Comparison of ENCODE assay signal across 8 cellular contexts in genomic region chr19:46787331-46788100, GRCh38. TPM values are rescaled to one million over a fixed set of nuclear protein-coding genes. Genes with fewer than 3 reads are reported as not detected.
DNase-seq lines count a peak whose midpoint lies in the region; ATAC-seq and TF ChIP-seq lines count a peak whose summit lies in the region.

No MANE protein-coding gene starts in this region.

- no peak overlapping the region for H2AFZ ChIP-seq in SU-DHL-6 (ENCODE audit: low read depth, low read length, severe bottlenecking)

- H3K36me3 Mint-ChIP-seq in brain (peaks cover 21% of the 10 kb centered on the region), immature natural killer cell (peaks cover 0 to 5% (median 4%) of the 10 kb centered on the region in 3 donors)

- H3K9me3 ChIP-seq in SU-DHL-6 (ENCODE audit: insufficient read depth, low read length) (no peaks in the 10 kb centered on the region), spleen (no peaks in the 10 kb centered on the region)

- DNase-seq in HT1080 (ENCODE audit: low read depth), result peak; percentile 60
- peak; percentile 20 to 34 (median 27) for DNase-seq in immature natural killer cell
- peak; percentile 88 for DNase-seq in spleen
- no peak for DNase-seq in hippocampal formation (lab: John Stamatoyannopoulos, UW)

- H3K27ac ChIP-seq in C4-2B (peak overlapping the region; percentile 99), SU-DHL-6 (ENCODE audit: low read depth, low read length) (peak overlapping the region; percentile 94), spleen (peak overlapping the region; percentile 15 to 94 (median 84))

- H3K4me2 ChIP-seq in SU-DHL-6 (ENCODE audit: low read depth, low read length, poor library complexity, severe bottlenecking), result peak overlapping the region; percentile 66

- H3K4me3 Mint-ChIP-seq in brain (peak overlapping the region; percentile 85 to 95 (median 94)), immature natural killer cell (peak overlapping the region; percentile 87 to 96 (median 92))

- H3K27me3 ChIP-seq in SU-DHL-6 (ENCODE audit: low read length) (no peaks in the 10 kb centered on the region), spleen (replicated peaks in 1 of 7) (no peaks in the 10 kb centered on the region)

- peak overlapping the region; percentile 95 for H3K9ac ChIP-seq in SU-DHL-6 (ENCODE audit: low read length)

- WGBS in spleen, 5 donors, result 0 to 3% (median 1%) methylated on average over 19 to 74 of the region's 74 CpGs

- peaks cover 58% of the 10 kb centered on the region for H3K79me2 ChIP-seq in SU-DHL-6 (ENCODE audit: insufficient read depth, low read length)

- H3K36me3 ChIP-seq in SU-DHL-6 (ENCODE audit: low read length) (peaks cover 10% of the 10 kb centered on the region; the same call in 1 of the 2 replicates), spleen (peaks cover 0 to 17% (median 9%) of the 10 kb centered on the region in 6 donors)

- no peak for TF ChIP-seq CTCF in C4-2B (conservative IDR thresholded peaks at IDR 0.05)
- no peak for TF ChIP-seq CTCF in SU-DHL-6 (IDR thresholded peaks at IDR 0.05; ENCODE audit: insufficient read depth, low read length, poor library complexity, severe bottlenecking)
- peak in 1 of 2 experiments; percentile 20 for TF ChIP-seq CTCF in brain (conservative IDR thresholded peaks at IDR 0.05)
- no peak for TF ChIP-seq CTCF in spleen (IDR thresholded peaks at IDR 0.05 in 8 of 11, conservative IDR thresholded peaks at IDR 0.05 in 3 of 11)

- no peak for ATAC-seq in HG03095 (IDR thresholded peaks at IDR 0.05; ENCODE audit: unreplicated experiment)

- H3F3A ChIP-seq in SU-DHL-6 (ENCODE audit: insufficient read depth), result peaks cover 24% of the 10 kb centered on the region

- H3K4me3 ChIP-seq in SU-DHL-6 (ENCODE audit: insufficient read depth, low read length, poor library complexity, severe bottlenecking) (peak overlapping the region; percentile 97), spleen (peak overlapping the region; percentile 60 to 93 (median 80))

- intact Hi-C loops in spleen (cut with DNase I; ENCODE audit: low total_unique reads), result no loop called here

- TF ChIP-seq POLR2A in spleen (IDR thresholded peaks at IDR 0.05), result no peak

- H3K9me3 Mint-ChIP-seq in brain, result peaks cover 0 to 2% (median 0%) of the 10 kb centered on the region in 5 experiments
- H3K9me3 Mint-ChIP-seq in immature natural killer cell, result no peaks in the 10 kb centered on the region

- H3K27ac Mint-ChIP-seq in brain, result peak overlapping the region; percentile 78 to 97 (median 95)
- peak overlapping the region; percentile 86 to 93 (median 93) for H3K27ac Mint-ChIP-seq in immature natural killer cell

- no peaks in the 10 kb centered on the region; the same call in 1 of the 2 replicates for H4K20me1 ChIP-seq in SU-DHL-6 (ENCODE audit: low read depth, low read length)

- no peaks in the 10 kb centered on the region for H3K9me2 ChIP-seq in SU-DHL-6 (replicated peaks; ENCODE audit: insufficient read depth, low read length)

- H3K27me3 Mint-ChIP-seq in brain (peaks cover 22% of the 10 kb centered on the region), immature natural killer cell (ENCODE audit: low read depth in 3 of 3) (peaks cover 0 to 6% (median 5%) of the 10 kb centered on the region in 3 donors)

- peaks cover 19 to 80% (median 57%) of the 10 kb centered on the region in 6 donors for H3K4me1 ChIP-seq in spleen

- H3K4me1 Mint-ChIP-seq in brain (peaks cover 59% of the 10 kb centered on the region), immature natural killer cell (peaks cover 61 to 73% of the 10 kb centered on the region in 2 donors)

RNA-seq across cellular contexts. Expression of gene SLC1A5, which starts 0.9 kb away (rescaled TPM):
- total RNA-seq in HT1080 (2014; rRNA removed; shearing (Covaris generic)), result 215 and 227 TPM in 2 replicates
- 212 and 218 TPM in 2 replicates for polyA plus RNA-seq in HT1080 (2015; cell fraction: cytosol; rRNA removed)
- 506 and 550 TPM in 2 replicates for polyA plus RNA-seq in HT1080 (2015; cell fraction: nucleus; rRNA removed)
- polyA plus RNA-seq in brain (ENCODE audit: insufficient read depth, low read depth, low replicate concordance) (175 TPM), immature natural killer cell (10 to 100 TPM; 17.4 to 37.7 (median 32.6) TPM), spleen (10 to 100 TPM; 13.2 to 29.5 (median 23.0) TPM)
- 10 to 100 TPM; 45.1 to 62.8 (median 49.8) TPM for total RNA-seq in spleen

RNA-seq across cellular contexts. Expression of gene STRN4, which starts 41.3 kb away (rescaled TPM):
- total RNA-seq in HT1080 (2014; rRNA removed; shearing (Covaris generic)), result 77.2 and 89.3 TPM in 2 replicates
- polyA plus RNA-seq in HT1080 (2015; cell fraction: cytosol; rRNA removed), result 78.9 and 86.9 TPM in 2 replicates
- polyA plus RNA-seq in HT1080 (2015; cell fraction: nucleus; rRNA removed), result 102 and 118 TPM in 2 replicates
- polyA plus RNA-seq in brain (ENCODE audit: insufficient read depth, low read depth, low replicate concordance), result 104 TPM
- 10 to 100 TPM in 2 of 3 donors, 1 to 10 TPM in 1; 8.8 to 26.8 (median 10.8) TPM for polyA plus RNA-seq in immature natural killer cell
- 100 to 1,000 TPM in 5 of 7 donors, 10 to 100 TPM in 2; 90.1 to 143 (median 107) TPM for total RNA-seq in spleen
- 10 to 100 TPM; 28.2 to 70.7 (median 30.0) TPM for polyA plus RNA-seq in spleen

RNA-seq across cellular contexts. Expression of gene FKRP, which starts 41.7 kb away (rescaled TPM):
- total RNA-seq in HT1080 (2014; rRNA removed; shearing (Covaris generic)), result 20.2 and 21.7 TPM in 2 replicates
- polyA plus RNA-seq in HT1080 (2015; cell fraction: cytosol; rRNA removed), result 28.2 and 40.5 TPM in 2 replicates
- polyA plus RNA-seq in HT1080 (2015; cell fraction: nucleus; rRNA removed), result 65.6 and 72.0 TPM in 2 replicates
- 9.0 TPM for polyA plus RNA-seq in brain (ENCODE audit: insufficient read depth, low read depth, low replicate concordance)
- 1 to 10 TPM in 2 of 3 donors, not detected in 1; 2.2 to 5.4 TPM for polyA plus RNA-seq in immature natural killer cell
- total RNA-seq in spleen, result 10 to 100 TPM; 15.4 to 24.8 (median 19.3) TPM
- 10 to 100 TPM in 1 of 3 donors, 1 to 10 TPM in 2; 5.3 to 13.0 (median 9.8) TPM for polyA plus RNA-seq in spleen

Comparison
In these comparisons a context has a peak if more than half of its experiments do, and no peak if none do; other contexts are left out.
1. DNase-seq: peak in HT1080 (single experiment), immature natural killer cell (3 of 3) and spleen (single experiment); none in hippocampal formation (0 of 2).
2. Peak in every context shown above with its lines, with median percentiles within 50 percentile points of each other: H3K27ac ChIP-seq.